1 cellular context compared by ENCODE assay signal in genomic region chr12:1246637-1247036, GRCh38.
TF ChIP-seq lines count a peak whose summit lies in the region.

No MANE protein-coding gene starts in this region.

TF ChIP-seq in K562, 482 proteins besides CTCF, POLR2A, EP300 and RAD21 (continued from another document):
- no peak for TF ChIP-seq TFAP4 (CRISPR knock-in tag; IDR thresholded peaks at IDR 0.05; ENCODE audit: borderline replicate concordance)
- no peak for TF ChIP-seq ZC3H11A (IDR thresholded peaks at IDR 0.05; ENCODE audit: low read depth, low read length)
- TF ChIP-seq FOXA1 (IDR thresholded peaks at IDR 0.05; ENCODE audit: borderline replicate concordance) = no peak
- no peak for TF ChIP-seq ZNF780A (CRISPR knock-in tag; IDR thresholded peaks at IDR 0.05)
- TF ChIP-seq, protein P1, sequence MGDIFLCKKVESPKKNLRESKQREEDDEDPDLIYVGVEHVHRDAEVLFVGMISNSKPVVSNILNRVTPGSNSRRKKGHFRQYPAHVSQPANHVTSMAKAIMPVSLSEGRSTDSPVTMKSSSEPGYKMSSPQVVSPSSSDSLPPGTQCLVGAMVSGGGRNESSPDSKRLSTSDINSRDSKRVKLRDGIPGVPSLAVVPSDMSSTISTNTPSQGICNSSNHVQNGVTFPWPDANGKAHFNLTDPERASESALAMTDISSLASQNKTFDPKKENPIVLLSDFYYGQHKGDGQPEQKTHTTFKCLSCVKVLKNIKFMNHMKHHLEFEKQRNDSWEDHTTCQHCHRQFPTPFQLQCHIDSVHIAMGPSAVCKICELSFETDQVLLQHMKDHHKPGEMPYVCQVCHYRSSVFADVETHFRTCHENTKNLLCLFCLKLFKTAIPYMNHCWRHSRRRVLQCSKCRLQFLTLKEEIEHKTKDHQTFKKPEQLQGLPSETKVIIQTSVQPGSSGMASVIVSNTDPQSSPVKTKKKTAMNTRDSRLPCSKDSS (IDR thresholded peaks at IDR 0.05; ENCODE audit: low read depth, partially characterized antibody) = no peak
- TF ChIP-seq, protein P2, sequence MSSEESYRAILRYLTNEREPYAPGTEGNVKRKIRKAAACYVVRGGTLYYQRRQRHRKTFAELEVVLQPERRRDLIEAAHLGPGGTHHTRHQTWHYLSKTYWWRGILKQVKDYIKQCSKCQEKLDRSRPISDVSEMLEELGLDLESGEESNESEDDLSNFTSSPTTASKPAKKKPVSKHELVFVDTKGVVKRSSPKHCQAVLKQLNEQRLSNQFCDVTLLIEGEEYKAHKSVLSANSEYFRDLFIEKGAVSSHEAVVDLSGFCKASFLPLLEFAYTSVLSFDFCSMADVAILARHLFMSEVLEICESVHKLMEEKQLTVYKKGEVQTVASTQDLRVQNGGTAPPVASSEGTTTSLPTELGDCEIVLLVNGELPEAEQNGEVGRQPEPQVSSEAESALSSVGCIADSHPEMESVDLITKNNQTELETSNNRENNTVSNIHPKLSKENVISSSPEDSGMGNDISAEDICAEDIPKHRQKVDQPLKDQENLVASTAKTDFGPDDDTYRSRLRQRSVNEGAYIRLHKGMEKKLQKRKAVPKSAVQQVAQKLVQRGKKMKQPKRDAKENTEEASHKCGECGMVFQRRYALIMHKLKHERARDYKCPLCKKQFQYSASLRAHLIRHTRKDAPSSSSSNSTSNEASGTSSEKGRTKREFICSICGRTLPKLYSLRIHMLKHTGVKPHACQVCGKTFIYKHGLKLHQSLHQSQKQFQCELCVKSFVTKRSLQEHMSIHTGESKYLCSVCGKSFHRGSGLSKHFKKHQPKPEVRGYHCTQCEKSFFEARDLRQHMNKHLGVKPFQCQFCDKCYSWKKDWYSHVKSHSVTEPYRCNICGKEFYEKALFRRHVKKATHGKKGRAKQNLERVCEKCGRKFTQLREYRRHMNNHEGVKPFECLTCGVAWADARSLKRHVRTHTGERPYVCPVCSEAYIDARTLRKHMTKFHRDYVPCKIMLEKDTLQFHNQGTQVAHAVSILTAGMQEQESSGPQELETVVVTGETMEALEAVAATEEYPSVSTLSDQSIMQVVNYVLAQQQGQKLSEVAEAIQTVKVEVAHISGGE (CRISPR knock-in tag; IDR thresholded peaks at IDR 0.05) = no peak
- TF ChIP-seq FIP1L1 (IDR thresholded peaks at IDR 0.05; ENCODE audit: low read depth, low read length, poor library complexity, severe bottlenecking) = no peak
- TF ChIP-seq, protein P3, sequence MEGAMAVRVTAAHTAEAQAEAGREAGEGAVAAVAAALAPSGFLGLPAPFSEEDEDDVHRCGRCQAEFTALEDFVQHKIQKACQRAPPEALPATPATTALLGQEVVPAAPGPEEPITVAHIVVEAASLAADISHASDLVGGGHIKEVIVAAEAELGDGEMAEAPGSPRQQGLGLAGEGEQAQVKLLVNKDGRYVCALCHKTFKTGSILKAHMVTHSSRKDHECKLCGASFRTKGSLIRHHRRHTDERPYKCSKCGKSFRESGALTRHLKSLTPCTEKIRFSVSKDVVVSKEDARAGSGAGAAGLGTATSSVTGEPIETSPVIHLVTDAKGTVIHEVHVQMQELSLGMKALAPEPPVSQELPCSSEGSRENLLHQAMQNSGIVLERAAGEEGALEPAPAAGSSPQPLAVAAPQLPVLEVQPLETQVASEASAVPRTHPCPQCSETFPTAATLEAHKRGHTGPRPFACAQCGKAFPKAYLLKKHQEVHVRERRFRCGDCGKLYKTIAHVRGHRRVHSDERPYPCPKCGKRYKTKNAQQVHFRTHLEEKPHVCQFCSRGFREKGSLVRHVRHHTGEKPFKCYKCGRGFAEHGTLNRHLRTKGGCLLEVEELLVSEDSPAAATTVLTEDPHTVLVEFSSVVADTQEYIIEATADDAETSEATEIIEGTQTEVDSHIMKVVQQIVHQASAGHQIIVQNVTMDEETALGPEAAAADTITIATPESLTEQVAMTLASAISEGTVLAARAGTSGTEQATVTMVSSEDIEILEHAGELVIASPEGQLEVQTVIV (CRISPR knock-in tag; IDR thresholded peaks at IDR 0.05; ENCODE audit: borderline replicate concordance) = no peak
- peak; percentile 58 for TF ChIP-seq CEBPG (CRISPR knock-in tag; IDR thresholded peaks at IDR 0.05)
- TF ChIP-seq CEBPG (tag; conservative IDR thresholded peaks at IDR 0.05 in 1 of 2, IDR thresholded peaks at IDR 0.05 in 1 of 2) = peak in 1 of 2 experiments; percentile 73; a peak in 2 of 4 replicates
- TF ChIP-seq, protein P4, sequence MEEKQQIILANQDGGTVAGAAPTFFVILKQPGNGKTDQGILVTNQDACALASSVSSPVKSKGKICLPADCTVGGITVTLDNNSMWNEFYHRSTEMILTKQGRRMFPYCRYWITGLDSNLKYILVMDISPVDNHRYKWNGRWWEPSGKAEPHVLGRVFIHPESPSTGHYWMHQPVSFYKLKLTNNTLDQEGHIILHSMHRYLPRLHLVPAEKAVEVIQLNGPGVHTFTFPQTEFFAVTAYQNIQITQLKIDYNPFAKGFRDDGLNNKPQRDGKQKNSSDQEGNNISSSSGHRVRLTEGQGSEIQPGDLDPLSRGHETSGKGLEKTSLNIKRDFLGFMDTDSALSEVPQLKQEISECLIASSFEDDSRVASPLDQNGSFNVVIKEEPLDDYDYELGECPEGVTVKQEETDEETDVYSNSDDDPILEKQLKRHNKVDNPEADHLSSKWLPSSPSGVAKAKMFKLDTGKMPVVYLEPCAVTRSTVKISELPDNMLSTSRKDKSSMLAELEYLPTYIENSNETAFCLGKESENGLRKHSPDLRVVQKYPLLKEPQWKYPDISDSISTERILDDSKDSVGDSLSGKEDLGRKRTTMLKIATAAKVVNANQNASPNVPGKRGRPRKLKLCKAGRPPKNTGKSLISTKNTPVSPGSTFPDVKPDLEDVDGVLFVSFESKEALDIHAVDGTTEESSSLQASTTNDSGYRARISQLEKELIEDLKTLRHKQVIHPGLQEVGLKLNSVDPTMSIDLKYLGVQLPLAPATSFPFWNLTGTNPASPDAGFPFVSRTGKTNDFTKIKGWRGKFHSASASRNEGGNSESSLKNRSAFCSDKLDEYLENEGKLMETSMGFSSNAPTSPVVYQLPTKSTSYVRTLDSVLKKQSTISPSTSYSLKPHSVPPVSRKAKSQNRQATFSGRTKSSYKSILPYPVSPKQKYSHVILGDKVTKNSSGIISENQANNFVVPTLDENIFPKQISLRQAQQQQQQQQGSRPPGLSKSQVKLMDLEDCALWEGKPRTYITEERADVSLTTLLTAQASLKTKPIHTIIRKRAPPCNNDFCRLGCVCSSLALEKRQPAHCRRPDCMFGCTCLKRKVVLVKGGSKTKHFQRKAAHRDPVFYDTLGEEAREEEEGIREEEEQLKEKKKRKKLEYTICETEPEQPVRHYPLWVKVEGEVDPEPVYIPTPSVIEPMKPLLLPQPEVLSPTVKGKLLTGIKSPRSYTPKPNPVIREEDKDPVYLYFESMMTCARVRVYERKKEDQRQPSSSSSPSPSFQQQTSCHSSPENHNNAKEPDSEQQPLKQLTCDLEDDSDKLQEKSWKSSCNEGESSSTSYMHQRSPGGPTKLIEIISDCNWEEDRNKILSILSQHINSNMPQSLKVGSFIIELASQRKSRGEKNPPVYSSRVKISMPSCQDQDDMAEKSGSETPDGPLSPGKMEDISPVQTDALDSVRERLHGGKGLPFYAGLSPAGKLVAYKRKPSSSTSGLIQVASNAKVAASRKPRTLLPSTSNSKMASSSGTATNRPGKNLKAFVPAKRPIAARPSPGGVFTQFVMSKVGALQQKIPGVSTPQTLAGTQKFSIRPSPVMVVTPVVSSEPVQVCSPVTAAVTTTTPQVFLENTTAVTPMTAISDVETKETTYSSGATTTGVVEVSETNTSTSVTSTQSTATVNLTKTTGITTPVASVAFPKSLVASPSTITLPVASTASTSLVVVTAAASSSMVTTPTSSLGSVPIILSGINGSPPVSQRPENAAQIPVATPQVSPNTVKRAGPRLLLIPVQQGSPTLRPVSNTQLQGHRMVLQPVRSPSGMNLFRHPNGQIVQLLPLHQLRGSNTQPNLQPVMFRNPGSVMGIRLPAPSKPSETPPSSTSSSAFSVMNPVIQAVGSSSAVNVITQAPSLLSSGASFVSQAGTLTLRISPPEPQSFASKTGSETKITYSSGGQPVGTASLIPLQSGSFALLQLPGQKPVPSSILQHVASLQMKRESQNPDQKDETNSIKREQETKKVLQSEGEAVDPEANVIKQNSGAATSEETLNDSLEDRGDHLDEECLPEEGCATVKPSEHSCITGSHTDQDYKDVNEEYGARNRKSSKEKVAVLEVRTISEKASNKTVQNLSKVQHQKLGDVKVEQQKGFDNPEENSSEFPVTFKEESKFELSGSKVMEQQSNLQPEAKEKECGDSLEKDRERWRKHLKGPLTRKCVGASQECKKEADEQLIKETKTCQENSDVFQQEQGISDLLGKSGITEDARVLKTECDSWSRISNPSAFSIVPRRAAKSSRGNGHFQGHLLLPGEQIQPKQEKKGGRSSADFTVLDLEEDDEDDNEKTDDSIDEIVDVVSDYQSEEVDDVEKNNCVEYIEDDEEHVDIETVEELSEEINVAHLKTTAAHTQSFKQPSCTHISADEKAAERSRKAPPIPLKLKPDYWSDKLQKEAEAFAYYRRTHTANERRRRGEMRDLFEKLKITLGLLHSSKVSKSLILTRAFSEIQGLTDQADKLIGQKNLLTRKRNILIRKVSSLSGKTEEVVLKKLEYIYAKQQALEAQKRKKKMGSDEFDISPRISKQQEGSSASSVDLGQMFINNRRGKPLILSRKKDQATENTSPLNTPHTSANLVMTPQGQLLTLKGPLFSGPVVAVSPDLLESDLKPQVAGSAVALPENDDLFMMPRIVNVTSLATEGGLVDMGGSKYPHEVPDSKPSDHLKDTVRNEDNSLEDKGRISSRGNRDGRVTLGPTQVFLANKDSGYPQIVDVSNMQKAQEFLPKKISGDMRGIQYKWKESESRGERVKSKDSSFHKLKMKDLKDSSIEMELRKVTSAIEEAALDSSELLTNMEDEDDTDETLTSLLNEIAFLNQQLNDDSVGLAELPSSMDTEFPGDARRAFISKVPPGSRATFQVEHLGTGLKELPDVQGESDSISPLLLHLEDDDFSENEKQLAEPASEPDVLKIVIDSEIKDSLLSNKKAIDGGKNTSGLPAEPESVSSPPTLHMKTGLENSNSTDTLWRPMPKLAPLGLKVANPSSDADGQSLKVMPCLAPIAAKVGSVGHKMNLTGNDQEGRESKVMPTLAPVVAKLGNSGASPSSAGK (IDR thresholded peaks at IDR 0.05) = no peak
TF ChIP-seq in K562: peak in this region for 8.
